Comparison of ENCODE assay signal across 8 cellular contexts in genomic region chr1:224333309-224333926, GRCh38. TPM values are rescaled to one million over a fixed set of nuclear protein-coding genes. Genes with fewer than 3 reads are reported as not detected.
DNase-seq lines count a peak whose midpoint lies in the region; ATAC-seq lines count a peak whose summit lies in the region.

No MANE protein-coding gene starts in this region.

- H3K4me1 Mint-ChIP-seq in activated T-helper 1 cell treated with anti-CD3 and anti-CD28 coated beads, Interleukin-12 subunit alpha, Interleukin-12 subunit beta, Interleukin-2, Interleukin-4 antibody, amounts not matched to agents 30 ng/mL and 10 ng/mL and 1 ng/mL, durations not matched to agents 14 hours and 24 hours and 36 hours (ENCODE audit: low read depth): peaks cover 34% of the 10 kb centered on the region

- intact Hi-C loops in activated T-helper 1 cell treated with anti-CD3 and anti-CD28 coated beads, Interleukin-12 subunit alpha, Interleukin-12 subunit beta, Interleukin-2, Interleukin-4 antibody, amounts not matched to agents 30 ng/mL and 10 ng/mL and 1 ng/mL, durations not matched to agents 14 hours and 24 hours and 36 hours (cut with micrococcal nuclease): loop anchor here (1.0 to 10.0 kb wide), 10 partner anchors 44 to 635 kb away; partner anchors contain the start of gene DEGS1
- intact Hi-C loops in left ventricle myocardium superior (cut with micrococcal nuclease): loop anchor here (5.0 kb wide), 1 partner anchor 221 kb away; the partner anchor contains the start of gene FBXO28

- H3K27me3 Mint-ChIP-seq in activated T-helper 1 cell treated with anti-CD3 and anti-CD28 coated beads, Interleukin-12 subunit alpha, Interleukin-12 subunit beta, Interleukin-2, Interleukin-4 antibody, amounts not matched to agents 30 ng/mL and 10 ng/mL and 1 ng/mL, durations not matched to agents 14 hours and 24 hours and 36 hours (ENCODE audit: insufficient read depth): no peaks in the 10 kb centered on the region

- peak overlapping the region; percentile 62 for H3K4me3 Mint-ChIP-seq in activated T-helper 1 cell treated with anti-CD3 and anti-CD28 coated beads, Interleukin-12 subunit alpha, Interleukin-12 subunit beta, Interleukin-2, Interleukin-4 antibody, amounts not matched to agents 30 ng/mL and 10 ng/mL and 1 ng/mL, durations not matched to agents 14 hours and 24 hours and 36 hours

- H3K4me3 ChIP-seq in skeletal muscle cell (ENCODE audit: low read depth, low read length): no peak overlapping the region

- H3K9me3 Mint-ChIP-seq in activated T-helper 1 cell treated with anti-CD3 and anti-CD28 coated beads, Interleukin-12 subunit alpha, Interleukin-12 subunit beta, Interleukin-2, Interleukin-4 antibody, amounts not matched to agents 30 ng/mL and 10 ng/mL and 1 ng/mL, durations not matched to agents 14 hours and 24 hours and 36 hours: no peaks in the 10 kb centered on the region

- H3K36me3 Mint-ChIP-seq in activated T-helper 1 cell treated with anti-CD3 and anti-CD28 coated beads, Interleukin-12 subunit alpha, Interleukin-12 subunit beta, Interleukin-2, Interleukin-4 antibody, amounts not matched to agents 30 ng/mL and 10 ng/mL and 1 ng/mL, durations not matched to agents 14 hours and 24 hours and 36 hours (ENCODE audit: low read depth): peaks cover 2% of the 10 kb centered on the region

- ATAC-seq in GM19025 (IDR thresholded peaks at IDR 0.05; ENCODE audit: low read depth, unreplicated experiment) (peak; percentile 33), HG03196 (IDR thresholded peaks at IDR 0.05; ENCODE audit: unreplicated experiment) (peak; percentile 39), left ventricle myocardium superior (peak; percentile 42)

- peak overlapping the region; percentile 89 for H3K27ac Mint-ChIP-seq in activated T-helper 1 cell treated with anti-CD3 and anti-CD28 coated beads, Interleukin-12 subunit alpha, Interleukin-12 subunit beta, Interleukin-2, Interleukin-4 antibody, amounts not matched to agents 30 ng/mL and 10 ng/mL and 1 ng/mL, durations not matched to agents 14 hours and 24 hours and 36 hours

- DNase-seq in DMS114 treated with DMSO at 0.1 percent for 48 hours (lab: John Stamatoyannopoulos, UW; ENCODE audit: unreplicated experiment) (peak; percentile 64), NCI-H2227 (lab: John Stamatoyannopoulos, UW; ENCODE audit: unreplicated experiment) (peak; percentile 62), left ventricle myocardium superior (no peak), skeletal muscle cell (ENCODE audit: low read depth) (peak; percentile 16), NCI-H524 treated with DMSO at 0.1 percent for 48 hours (lab: John Stamatoyannopoulos, UW) (no peak)
- peak; percentile 28 for DNase-seq in activated T-helper 1 cell treated with anti-CD3 and anti-CD28 coated beads, Interleukin-12 subunit alpha, Interleukin-12 subunit beta, Interleukin-2, Interleukin-4 antibody, amounts not matched to agents 30 ng/mL and 10 ng/mL and 1 ng/mL, durations not matched to agents 14 hours and 24 hours and 36 hours (ENCODE audit: low spot score)

RNA-seq across cellular contexts. Expression of gene NVL, which starts 3.4 kb away (rescaled TPM):
- 47.2 and 47.6 TPM in 2 replicates for total RNA-seq in activated T-helper 1 cell treated with anti-CD3 and anti-CD28 coated beads, Interleukin-12 subunit alpha, Interleukin-12 subunit beta, Interleukin-2, Interleukin-4 antibody, amounts not matched to agents 30 ng/mL and 10 ng/mL and 1 ng/mL, durations not matched to agents 14 hours and 24 hours and 36 hours
- 9.5 TPM for total RNA-seq in left ventricle myocardium superior

RNA-seq across cellular contexts. Expression of gene CNIH4, which starts 23.3 kb away (rescaled TPM):
- 80.7 and 82.3 TPM in 2 replicates for total RNA-seq in activated T-helper 1 cell treated with anti-CD3 and anti-CD28 coated beads, Interleukin-12 subunit alpha, Interleukin-12 subunit beta, Interleukin-2, Interleukin-4 antibody, amounts not matched to agents 30 ng/mL and 10 ng/mL and 1 ng/mL, durations not matched to agents 14 hours and 24 hours and 36 hours
- total RNA-seq in left ventricle myocardium superior: 26.3 TPM

Comparison
In these comparisons a context has a peak if more than half of its experiments do, and no peak if none do; other contexts are left out.
1. DNase-seq: peak in DMS114 treated with DMSO at 0.1 percent for 48 hours (single experiment), NCI-H2227 (single experiment), activated T-helper 1 cell treated with anti-CD3 and anti-CD28 coated beads, Interleukin-12 subunit alpha, Interleukin-12 subunit beta, Interleukin-2, Interleukin-4 antibody, amounts not matched to agents 30 ng/mL and 10 ng/mL and 1 ng/mL, durations not matched to agents 14 hours and 24 hours and 36 hours (single experiment) and skeletal muscle cell (single experiment); none in left ventricle myocardium superior (single experiment) and NCI-H524 treated with DMSO at 0.1 percent for 48 hours (single experiment).
2. Peak in every context shown above with its lines, with median percentiles within 50 percentile points of each other: ATAC-seq.